Comparison of ENCODE assay signal across 26 cellular contexts in the genomic region with DNA sequence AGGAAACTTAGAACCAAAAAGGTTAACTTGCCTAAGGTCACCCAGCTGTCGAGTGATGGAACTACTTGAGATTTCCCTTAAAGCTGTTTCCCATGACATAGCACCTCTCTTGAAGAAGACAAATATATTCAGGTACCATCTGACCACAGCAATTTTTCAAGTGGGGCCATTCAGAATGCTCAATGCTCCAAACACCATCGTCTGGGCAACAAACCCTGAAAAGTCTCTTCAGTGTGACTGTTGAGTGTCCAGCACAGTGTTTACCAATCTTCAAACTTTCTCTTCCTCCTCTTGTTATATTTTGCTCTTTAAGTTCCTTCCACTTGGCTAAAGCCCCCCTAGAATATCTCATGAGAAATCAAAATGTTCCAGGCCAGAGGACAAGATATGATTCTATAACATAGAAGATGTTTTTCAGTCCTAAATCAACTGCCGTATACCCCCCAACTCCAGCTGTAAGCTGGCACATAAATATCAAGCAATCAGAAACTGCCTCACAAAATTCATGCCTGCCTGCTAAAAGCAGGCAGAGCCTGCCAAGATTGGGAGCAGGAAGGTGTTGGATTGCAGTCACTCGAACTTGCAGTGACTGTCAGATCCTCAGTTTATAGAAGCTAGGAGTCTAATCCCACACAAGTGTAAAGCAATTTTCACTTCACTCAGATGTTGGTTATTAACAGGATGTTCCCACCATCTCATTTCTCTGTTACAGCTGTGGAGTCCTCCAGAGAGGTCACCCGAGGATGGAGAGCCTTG.
A peak's percentile ranks its signal among the peaks of the same experiment; 100 is the strongest.
DNase-seq lines count a peak whose midpoint lies in the region; ATAC-seq, FAIRE-seq and TF ChIP-seq lines count a peak whose summit lies in the region.
"Had no signal": no experiment of that assay in that cellular context is flagged by ENCODE, and none has a peak within 500 bp of the region (broad histone marks: within the 10 kb centered on the region; RNA-seq: fewer than 3 reads in every experiment).

No MANE protein-coding gene starts in this region.

- no peak overlapping the region for H3K4me3 ChIP-seq in lung
- H3K4me3 ChIP-seq: BLaER1 had no signal

- DNase-seq in DMS53 (lab: John Stamatoyannopoulos, UW) (peak; percentile 44), DMS53 treated with DMSO at 0.1 percent for 48 hours (lab: John Stamatoyannopoulos, UW; ENCODE audit: unreplicated experiment) (no peak), left ventricle myocardium superior (no peak), cardiac septum (ENCODE audit: low spot score) (no peak), lung (ENCODE audit: low spot score) (no peak), GM12892 (ENCODE audit: insufficient read length) (no peak), NOMO-1 treated with DMSO at 0.1 percent for 48 hours (lab: John Stamatoyannopoulos, UW; ENCODE audit: unreplicated experiment) (no peak)
- DNase-seq: ACHN; CD4-positive, alpha-beta T cell; COR-L47; GOT3; HCEC 1CT; KBM-7; MM.1S; NCI-H1092; NCI-H1436; NCI-H2029; NCI-H2171; NCI-H446; NCI-H69; OCI-M1 had no signal

- no peak for TF ChIP-seq CTCF in lung (IDR thresholded peaks at IDR 0.05; ENCODE audit: control extremely low read depth, extremely low read depth)

- no peak overlapping the region for H3K27ac ChIP-seq in lung (ENCODE audit: low read depth in 1 of 2, low read length in 1 of 2)
- H3K27ac ChIP-seq: 22Rv1, BLaER1 had no signal

- no peaks in the 10 kb centered on the region for H3K27me3 ChIP-seq in lung (ENCODE audit: control insufficient read depth, insufficient read depth)
- H3K27me3 ChIP-seq: BLaER1 had no signal

- H3K9me3 ChIP-seq in lung (ENCODE audit: control insufficient read depth in 2 of 2, insufficient read depth in 1 of 2, low read length in 1 of 2): no peaks in the 10 kb centered on the region
- H3K9me3 ChIP-seq: BLaER1 had no signal

- ATAC-seq in left ventricle myocardium superior (peak; percentile 33), lung (ENCODE audit: insufficient read depth, low FRiP score) (peak; percentile 25), HG02571 (IDR thresholded peaks at IDR 0.05; ENCODE audit: unreplicated experiment) (no peak)

- no peak for FAIRE-seq in GM12892 (lab: Jason Lieb, UNC)
- FAIRE-seq: G401.6, RCC 7860 had no signal

- no peaks in the 10 kb centered on the region for H3K4me1 ChIP-seq in lung (ENCODE audit: control insufficient read depth in 2 of 2, insufficient read depth in 2 of 2, low read length in 2 of 2)

- 48 to 73% methylated on average over 5 of the region's 5 CpGs for WGBS in lung, 2 donors

- intact Hi-C loops in left ventricle myocardium superior (cut with micrococcal nuclease): no loop called here
- intact Hi-C loops in cardiac septum (cut with DNase I): no loop called here

- no peaks in the 10 kb centered on the region for H3K36me3 ChIP-seq in lung (ENCODE audit: control insufficient read depth in 2 of 2, insufficient read depth in 2 of 2, low read length in 2 of 2)
- H3K36me3 ChIP-seq: BLaER1 had no signal

- TF ChIP-seq POLR2A in GM12892 (IDR thresholded peaks at IDR 0.05; ENCODE audit: low read depth, low read length): no peak
